In genomic region chr15:54089776-54090175, GRCh38 we compare ENCODE assay signal across 35 cellular contexts.
"Had no signal": no experiment of that assay in that cellular context is flagged by ENCODE, and none has a peak within 500 bp of the region (broad histone marks: within the 10 kb centered on the region; RNA-seq: fewer than 3 reads in every experiment).

No MANE protein-coding gene starts in this region.

- DNase-seq: activated B cell treated with CpG ODN at 0.5 μM for 24 hours; activated CD4-positive, alpha-beta memory T cell treated with anti-CD3 and anti-CD28 coated beads for 36 hours; activated CD4-positive, alpha-beta T cell treated with anti-CD3 and anti-CD28 coated beads for 4 hours; activated CD4-positive, alpha-beta T cell treated with anti-CD3 and anti-CD28 coated beads, Interleukin-2, amount 10 ng/mL, durations not matched to agents 24 days and 14 days; activated CD4-positive, alpha-beta T cell treated with anti-CD3 and anti-CD28 coated beads, Interleukin-2, amount 50 U/mL, for 1 hour; activated CD4-positive, alpha-beta T cell treated with anti-CD3 and anti-CD28 coated beads, Interleukin-2, amount 50 U/mL, for 4 hours; activated CD4-positive, CD25-positive, alpha-beta regulatory T cell treated with anti-CD3 and anti-CD28 coated beads, Interleukin-2, amount 50 U/mL, for 72 hours; activated CD8-positive, alpha-beta memory T cell treated with anti-CD3 and anti-CD28 coated beads, Interleukin-2, amount 10 ng/mL, durations not matched to agents 7 days and 5 days; activated CD8-positive, alpha-beta memory T cell treated with anti-CD3 and anti-CD28 coated beads, Interleukin-2, amount 50 U/mL, for 48 hours; activated CD8-positive, alpha-beta T cell treated with anti-CD3 and anti-CD28 coated beads for 36 hours; activated effector memory CD4-positive, alpha-beta T cell treated with Interleukin-2 at 50 U/mL for 16 hours; activated gamma-delta T cell; activated naive CD4-positive, alpha-beta T cell treated with anti-CD3 and anti-CD28 coated beads, Interleukin-2, amount 10 ng/mL, durations not matched to agents 7 days and 5 days; activated naive CD4-positive, alpha-beta T cell treated with Interleukin-2 at 50 U/mL for 16 hours; activated naive CD8-positive, alpha-beta T cell treated with anti-CD3 and anti-CD28 coated beads, Interleukin-2, amount 10 ng/mL, durations not matched to agents 7 days and 5 days; activated naive CD8-positive, alpha-beta T cell treated with anti-CD3 and anti-CD28 coated beads, Interleukin-2, amount 50 U/mL, for 24 hours; activated T-cell treated with anti-CD3 and anti-CD28 coated beads, Interleukin-2, amount 50 U/mL, for 4 hours; amygdala; anterior cingulate cortex; T-helper 1 cell; T-helper 2 cell; T-helper 9 cell had no signal

- H3K27me3 Mint-ChIP-seq: activated B cell treated with CpG ODN at 0.5 μM for 24 hours; activated CD4-positive, alpha-beta memory T cell treated with anti-CD3 and anti-CD28 coated beads for 36 hours; activated CD4-positive, alpha-beta T cell treated with anti-CD3 and anti-CD28 coated beads, Interleukin-2, amount 10 ng/mL, durations not matched to agents 24 days and 14 days; activated CD8-positive, alpha-beta memory T cell treated with anti-CD3 and anti-CD28 coated beads, Interleukin-2, amount 10 ng/mL, durations not matched to agents 7 days and 5 days; activated naive CD4-positive, alpha-beta T cell treated with anti-CD3 and anti-CD28 coated beads, Interleukin-2, amount 10 ng/mL, durations not matched to agents 7 days and 5 days; brain; central memory CD8-positive, alpha-beta T cell had no signal

- H3K4me3 Mint-ChIP-seq: activated B cell treated with CpG ODN at 0.5 μM for 24 hours; activated CD4-positive, alpha-beta memory T cell treated with anti-CD3 and anti-CD28 coated beads for 36 hours; activated CD4-positive, alpha-beta T cell treated with anti-CD3 and anti-CD28 coated beads, Interleukin-2, amount 10 ng/mL, durations not matched to agents 24 days and 14 days; activated CD8-positive, alpha-beta memory T cell treated with anti-CD3 and anti-CD28 coated beads, Interleukin-2, amount 10 ng/mL, durations not matched to agents 7 days and 5 days; activated CD8-positive, alpha-beta T cell treated with anti-CD3 and anti-CD28 coated beads for 36 hours; activated naive CD4-positive, alpha-beta T cell treated with anti-CD3 and anti-CD28 coated beads, Interleukin-2, amount 10 ng/mL, durations not matched to agents 7 days and 5 days; activated naive CD4-positive, alpha-beta T cell treated with anti-CD3 and anti-CD28 coated beads, Interleukin-2, amount 50 U/mL, for 24 hours; activated naive CD8-positive, alpha-beta T cell; activated naive CD8-positive, alpha-beta T cell treated with anti-CD3 and anti-CD28 coated beads, Interleukin-2, amount 10 ng/mL, durations not matched to agents 7 days and 5 days; activated naive CD8-positive, alpha-beta T cell treated with anti-CD3 and anti-CD28 coated beads, Interleukin-2, amount 50 U/mL, for 24 hours; activated T-cell treated with anti-CD3 and anti-CD28 coated beads, Interleukin-2, amount 50 U/mL, for 4 hours; brain; central memory CD8-positive, alpha-beta T cell; T-helper 1 cell treated with Interleukin-12 subunit alpha and Interleukin-12 subunit beta and Interleukin-4 antibody, amounts not matched to agents 30 μg/mL and 1 μg/mL, for 36 hours; T-helper 2 cell treated with Interferon-gamma antibody and Interleukin-4, amounts not matched to agents 5 μg/mL and 100 μg/mL, for 36 hours had no signal

- H3K27ac Mint-ChIP-seq: activated B cell treated with CpG ODN at 0.5 μM for 24 hours; activated CD4-positive, alpha-beta memory T cell treated with anti-CD3 and anti-CD28 coated beads for 36 hours; activated CD4-positive, alpha-beta T cell treated with anti-CD3 and anti-CD28 coated beads, Interleukin-2, amount 10 ng/mL, durations not matched to agents 24 days and 14 days; activated CD8-positive, alpha-beta memory T cell treated with anti-CD3 and anti-CD28 coated beads, Interleukin-2, amount 10 ng/mL, durations not matched to agents 7 days and 5 days; activated CD8-positive, alpha-beta T cell treated with anti-CD3 and anti-CD28 coated beads for 36 hours; activated naive CD4-positive, alpha-beta T cell treated with anti-CD3 and anti-CD28 coated beads, Interleukin-2, amount 10 ng/mL, durations not matched to agents 7 days and 5 days; activated naive CD4-positive, alpha-beta T cell treated with anti-CD3 and anti-CD28 coated beads, Interleukin-2, amount 50 U/mL, for 24 hours; activated naive CD8-positive, alpha-beta T cell; activated naive CD8-positive, alpha-beta T cell treated with anti-CD3 and anti-CD28 coated beads, Interleukin-2, amount 10 ng/mL, durations not matched to agents 7 days and 5 days; activated naive CD8-positive, alpha-beta T cell treated with anti-CD3 and anti-CD28 coated beads, Interleukin-2, amount 50 U/mL, for 24 hours; activated T-helper 2 cell treated with anti-CD3 and anti-CD28 coated beads, Interferon-gamma antibody, Interleukin-2, Interleukin-4, amounts not matched to agents 10 μg/mL and 5 μg/mL and 100 μg/mL, durations not matched to agents 14 hours and 24 hours and 36 hours; brain; T-helper 1 cell treated with Interleukin-12 subunit alpha and Interleukin-12 subunit beta and Interleukin-4 antibody, amounts not matched to agents 30 μg/mL and 1 μg/mL, for 36 hours; T-helper 2 cell treated with Interferon-gamma antibody and Interleukin-4, amounts not matched to agents 5 μg/mL and 100 μg/mL, for 36 hours had no signal

- H3K9me3 Mint-ChIP-seq: activated B cell treated with CpG ODN at 0.5 μM for 24 hours; activated CD4-positive, alpha-beta memory T cell treated with anti-CD3 and anti-CD28 coated beads for 36 hours; activated CD4-positive, alpha-beta T cell treated with anti-CD3 and anti-CD28 coated beads, Interleukin-2, amount 10 ng/mL, durations not matched to agents 24 days and 14 days; activated CD8-positive, alpha-beta T cell treated with anti-CD3 and anti-CD28 coated beads for 36 hours; activated naive CD4-positive, alpha-beta T cell treated with anti-CD3 and anti-CD28 coated beads, Interleukin-2, amount 10 ng/mL, durations not matched to agents 7 days and 5 days; activated naive CD4-positive, alpha-beta T cell treated with anti-CD3 and anti-CD28 coated beads, Interleukin-2, amount 50 U/mL, for 24 hours; activated naive CD8-positive, alpha-beta T cell treated with anti-CD3 and anti-CD28 coated beads, Interleukin-2, amount 10 ng/mL, durations not matched to agents 7 days and 5 days; activated naive CD8-positive, alpha-beta T cell treated with anti-CD3 and anti-CD28 coated beads, Interleukin-2, amount 50 U/mL, for 24 hours; activated T-cell treated with anti-CD3 and anti-CD28 coated beads, Interleukin-2, amount 50 U/mL, for 4 hours; activated T-helper 2 cell treated with anti-CD3 and anti-CD28 coated beads, Interferon-gamma antibody, Interleukin-2, Interleukin-4, amounts not matched to agents 10 μg/mL and 5 μg/mL and 100 μg/mL, durations not matched to agents 14 hours and 24 hours and 36 hours; brain; T-helper 1 cell treated with Interleukin-12 subunit alpha and Interleukin-12 subunit beta and Interleukin-4 antibody, amounts not matched to agents 30 μg/mL and 1 μg/mL, for 36 hours; T-helper 2 cell treated with Interferon-gamma antibody and Interleukin-4, amounts not matched to agents 5 μg/mL and 100 μg/mL, for 36 hours had no signal

- H3K36me3 Mint-ChIP-seq: activated CD4-positive, alpha-beta memory T cell treated with anti-CD3 and anti-CD28 coated beads for 36 hours; activated CD8-positive, alpha-beta memory T cell treated with anti-CD3 and anti-CD28 coated beads, Interleukin-2, amount 10 ng/mL, durations not matched to agents 7 days and 5 days; activated naive CD4-positive, alpha-beta T cell treated with anti-CD3 and anti-CD28 coated beads, Interleukin-2, amount 10 ng/mL, durations not matched to agents 7 days and 5 days; activated naive CD4-positive, alpha-beta T cell treated with anti-CD3 and anti-CD28 coated beads, Interleukin-2, amount 50 U/mL, for 24 hours; activated naive CD8-positive, alpha-beta T cell; activated naive CD8-positive, alpha-beta T cell treated with anti-CD3 and anti-CD28 coated beads, Interleukin-2, amount 10 ng/mL, durations not matched to agents 7 days and 5 days; brain had no signal

- H3K4me3 ChIP-seq: ascending aorta, cardiac muscle cell had no signal

- H3K9me3 ChIP-seq: ascending aorta had no signal

- H3K4me1 Mint-ChIP-seq: activated B cell treated with CpG ODN at 0.5 μM for 24 hours; activated CD4-positive, alpha-beta T cell treated with anti-CD3 and anti-CD28 coated beads, Interleukin-2, amount 10 ng/mL, durations not matched to agents 24 days and 14 days; activated CD8-positive, alpha-beta memory T cell treated with anti-CD3 and anti-CD28 coated beads, Interleukin-2, amount 10 ng/mL, durations not matched to agents 7 days and 5 days; activated naive CD4-positive, alpha-beta T cell treated with anti-CD3 and anti-CD28 coated beads, Interleukin-2, amount 10 ng/mL, durations not matched to agents 7 days and 5 days; activated naive CD4-positive, alpha-beta T cell treated with anti-CD3 and anti-CD28 coated beads, Interleukin-2, amount 50 U/mL, for 24 hours; activated naive CD8-positive, alpha-beta T cell treated with anti-CD3 and anti-CD28 coated beads, Interleukin-2, amount 10 ng/mL, durations not matched to agents 7 days and 5 days; activated naive CD8-positive, alpha-beta T cell treated with anti-CD3 and anti-CD28 coated beads, Interleukin-2, amount 50 U/mL, for 24 hours; brain; central memory CD8-positive, alpha-beta T cell had no signal

- H3K27me3 ChIP-seq: ascending aorta, cardiac muscle cell had no signal

- ATAC-seq: activated CD8-positive, alpha-beta memory T cell treated with anti-CD3 and anti-CD28 coated beads, Interleukin-2, amount 10 ng/mL, durations not matched to agents 7 days and 5 days; activated CD8-positive, alpha-beta T cell treated with anti-CD3 and anti-CD28 coated beads for 36 hours; activated naive CD8-positive, alpha-beta T cell treated with anti-CD3 and anti-CD28 coated beads, Interleukin-2, amount 50 U/mL, for 24 hours; activated T-cell treated with anti-CD3 and anti-CD28 coated beads, Interleukin-2, amount 50 U/mL, for 4 hours had no signal

- H3K36me3 ChIP-seq: ascending aorta, cardiac muscle cell had no signal

- H3K27ac ChIP-seq: ascending aorta, cardiac muscle cell, VCaP had no signal

- H3K4me1 ChIP-seq: ascending aorta had no signal

- FAIRE-seq: bronchial epithelial cell, colon, TTC549 had no signal
